ENCODE assay signal across 1 cellular context in the genomic region with DNA sequence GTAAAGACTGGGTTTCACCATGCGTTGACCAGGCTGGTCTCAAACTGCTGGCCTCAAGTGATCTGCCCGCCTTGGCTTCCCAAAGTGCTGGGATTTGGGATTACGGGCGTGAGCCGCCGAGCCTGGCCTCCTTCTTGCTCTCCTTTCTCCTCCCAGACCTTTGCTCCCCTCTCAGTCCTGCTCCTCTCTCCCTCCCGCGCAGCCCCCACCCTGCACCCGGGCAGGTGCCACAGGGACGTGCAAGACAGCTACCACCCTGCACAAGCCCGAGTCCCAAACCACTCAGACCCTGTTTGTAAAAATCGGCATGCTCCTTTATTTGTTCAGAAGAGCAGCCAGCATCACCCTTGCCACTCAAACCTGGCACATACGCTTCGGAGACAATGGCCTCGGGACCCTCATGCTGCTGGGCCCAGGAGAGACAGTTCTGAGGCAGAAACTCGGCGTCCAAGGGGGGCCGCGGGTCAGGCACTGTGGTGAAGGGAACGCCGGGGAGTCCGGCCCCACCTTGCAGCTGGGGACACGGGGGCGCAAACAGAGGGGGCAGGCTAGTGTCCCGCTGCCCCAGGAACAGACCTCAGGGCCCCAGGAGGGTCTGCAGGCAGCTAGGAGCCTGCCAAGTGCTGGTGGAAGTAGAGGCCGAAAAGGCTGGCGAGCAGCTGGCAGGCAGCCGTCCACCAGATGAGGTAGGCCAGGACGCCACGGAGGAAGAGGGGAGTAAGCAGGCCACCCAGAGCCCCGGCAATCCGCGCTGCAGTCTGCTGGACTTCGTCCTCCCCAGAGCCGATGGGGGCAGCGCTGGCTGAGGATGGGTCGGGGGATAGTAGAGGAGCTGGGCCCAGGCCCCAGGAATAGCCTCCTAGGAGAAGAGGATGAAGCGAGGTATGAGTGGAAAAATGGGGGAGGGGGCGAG.
TF ChIP-seq lines count a peak whose summit lies in the region.

No MANE protein-coding gene starts in this region.

TF ChIP-seq in K562, 482 proteins besides CTCF, POLR2A, EP300 and RAD21:
- TF ChIP-seq ADNP (tag; IDR thresholded peaks at IDR 0.05), result no peak
- no peak for TF ChIP-seq NR1H2 (CRISPR knock-in tag; IDR thresholded peaks at IDR 0.05)
- TF ChIP-seq CC2D1A (IDR thresholded peaks at IDR 0.05), result no peak
- TF ChIP-seq, protein P1, sequence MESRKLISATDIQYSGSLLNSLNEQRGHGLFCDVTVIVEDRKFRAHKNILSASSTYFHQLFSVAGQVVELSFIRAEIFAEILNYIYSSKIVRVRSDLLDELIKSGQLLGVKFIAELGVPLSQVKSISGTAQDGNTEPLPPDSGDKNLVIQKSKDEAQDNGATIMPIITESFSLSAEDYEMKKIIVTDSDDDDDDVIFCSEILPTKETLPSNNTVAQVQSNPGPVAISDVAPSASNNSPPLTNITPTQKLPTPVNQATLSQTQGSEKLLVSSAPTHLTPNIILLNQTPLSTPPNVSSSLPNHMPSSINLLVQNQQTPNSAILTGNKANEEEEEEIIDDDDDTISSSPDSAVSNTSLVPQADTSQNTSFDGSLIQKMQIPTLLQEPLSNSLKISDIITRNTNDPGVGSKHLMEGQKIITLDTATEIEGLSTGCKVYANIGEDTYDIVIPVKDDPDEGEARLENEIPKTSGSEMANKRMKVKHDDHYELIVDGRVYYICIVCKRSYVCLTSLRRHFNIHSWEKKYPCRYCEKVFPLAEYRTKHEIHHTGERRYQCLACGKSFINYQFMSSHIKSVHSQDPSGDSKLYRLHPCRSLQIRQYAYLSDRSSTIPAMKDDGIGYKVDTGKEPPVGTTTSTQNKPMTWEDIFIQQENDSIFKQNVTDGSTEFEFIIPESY (CRISPR knock-in tag; IDR thresholded peaks at IDR 0.05), result peak; percentile 82
- TF ChIP-seq, protein P2, sequence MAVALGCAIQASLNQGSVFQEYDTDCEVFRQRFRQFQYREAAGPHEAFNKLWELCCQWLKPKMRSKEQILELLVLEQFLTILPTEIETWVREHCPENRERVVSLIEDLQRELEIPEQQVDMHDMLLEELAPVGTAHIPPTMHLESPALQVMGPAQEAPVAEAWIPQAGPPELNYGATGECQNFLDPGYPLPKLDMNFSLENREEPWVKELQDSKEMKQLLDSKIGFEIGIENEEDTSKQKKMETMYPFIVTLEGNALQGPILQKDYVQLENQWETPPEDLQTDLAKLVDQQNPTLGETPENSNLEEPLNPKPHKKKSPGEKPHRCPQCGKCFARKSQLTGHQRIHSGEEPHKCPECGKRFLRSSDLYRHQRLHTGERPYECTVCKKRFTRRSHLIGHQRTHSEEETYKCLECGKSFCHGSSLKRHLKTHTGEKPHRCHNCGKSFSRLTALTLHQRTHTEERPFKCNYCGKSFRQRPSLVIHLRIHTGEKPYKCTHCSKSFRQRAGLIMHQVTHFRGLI (CRISPR knock-in tag; IDR thresholded peaks at IDR 0.05), result no peak
- peak; percentile 35; the same call in 1 of the 2 replicates for TF ChIP-seq RBFOX2 (IDR thresholded peaks at IDR 0.05; ENCODE audit: low read depth, low read length)
